In genomic region chr9:129739432-129739831, GRCh38 we compare ENCODE assay signal across 16 cellular contexts.
"Had no signal": no experiment of that assay in that cellular context is flagged by ENCODE, and none has a peak within 500 bp of the region (broad histone marks: within the 10 kb centered on the region; RNA-seq: fewer than 3 reads in every experiment).

No MANE protein-coding gene starts in this region.

- DNase-seq: activated CD4-positive, alpha-beta T cell treated with anti-CD3 and anti-CD28 coated beads, Interleukin-2, amount 50 U/mL, for 1 hour; activated CD8-positive, alpha-beta memory T cell treated with anti-CD3 and anti-CD28 coated beads for 24 hours; anterior cingulate cortex; foreskin keratinocyte; hippocampal formation; lower lobe of right lung; stimulated activated CD4-positive, alpha-beta T cell treated with anti-CD3 and anti-CD28 coated beads, Interleukin-2, amount 100 ng/mL, for 24 hours; stimulated activated naive CD8-positive, alpha-beta T cell treated with anti-CD3 and anti-CD28 coated beads, Interleukin-15, Interleukin-2, amounts not matched to agents 100 U/mL and 50 U/mL, for 24 hours; substantia nigra had no signal

- H3K36me3 Mint-ChIP-seq: brain had no signal

- H3K4me1 ChIP-seq: foreskin keratinocyte, lower lobe of right lung, prostate gland had no signal

- H3K36me3 ChIP-seq: lower lobe of right lung, prostate gland, vagina had no signal

- H3K9me3 ChIP-seq: lower lobe of right lung, prostate gland, tibial nerve, vagina had no signal

- H3K27ac ChIP-seq: coronary artery, foreskin keratinocyte, lower lobe of right lung, prostate gland, vagina had no signal

- H3K9me3 Mint-ChIP-seq: brain had no signal

- ATAC-seq: activated CD4-positive, CD25-positive, alpha-beta regulatory T cell treated with anti-CD3 and anti-CD28 coated beads, Interleukin-2, amount 50 U/mL, for 24 hours; foreskin keratinocyte; lower lobe of right lung; right cardiac atrium; stimulated activated naive CD8-positive, alpha-beta T cell treated with anti-CD3 and anti-CD28 coated beads, Interleukin-15, Interleukin-2, amounts not matched to agents 100 U/mL and 50 U/mL, for 24 hours had no signal

- H3K27me3 ChIP-seq: vagina had no signal

- H3K4me3 ChIP-seq: coronary artery, lower lobe of right lung, prostate gland, tibial nerve, vagina had no signal

- H3K27ac Mint-ChIP-seq: brain had no signal
